ENCODE assay signal across 1 cellular context in the genomic region with DNA sequence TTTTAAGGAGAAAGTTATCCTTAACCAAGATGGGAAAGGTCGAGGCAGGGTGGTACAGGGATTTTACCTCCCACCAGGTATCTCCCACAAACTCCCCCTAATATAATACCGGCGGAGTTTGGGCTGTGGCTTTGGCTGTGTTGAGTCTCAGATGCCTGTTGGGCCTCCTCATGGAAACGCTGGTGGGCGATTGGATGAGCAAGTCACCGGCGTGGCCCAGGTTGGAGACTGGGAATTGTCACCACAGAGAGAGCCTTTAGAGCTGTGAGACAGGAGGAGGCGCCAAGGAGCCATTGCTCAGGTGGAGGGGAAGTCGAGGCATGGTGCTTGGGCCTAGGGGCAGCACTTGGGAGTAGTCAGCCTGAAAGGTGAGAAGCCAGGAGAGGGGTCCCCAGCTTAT.
TF ChIP-seq lines count a peak whose summit lies in the region.

No MANE protein-coding gene starts in this region.

TF ChIP-seq in K562, 482 proteins besides CTCF, POLR2A, EP300 and RAD21:
- TF ChIP-seq ZNF584 (CRISPR knock-in tag; IDR thresholded peaks at IDR 0.05; ENCODE audit: low read depth) (no peak), ZNF212 (CRISPR knock-in tag; IDR thresholded peaks at IDR 0.05) (no peak), NFE2 (IDR thresholded peaks at IDR 0.05; ENCODE audit: low read depth) (no peak), HMG20A (CRISPR knock-in tag; conservative IDR thresholded peaks at IDR 0.05) (no peak), RB1 (IDR thresholded peaks at IDR 0.05; ENCODE audit: low read depth) (0 out of 2 replicates have a peak, but pooled peaks have one; percentile 24)
